In the genomic region with DNA sequence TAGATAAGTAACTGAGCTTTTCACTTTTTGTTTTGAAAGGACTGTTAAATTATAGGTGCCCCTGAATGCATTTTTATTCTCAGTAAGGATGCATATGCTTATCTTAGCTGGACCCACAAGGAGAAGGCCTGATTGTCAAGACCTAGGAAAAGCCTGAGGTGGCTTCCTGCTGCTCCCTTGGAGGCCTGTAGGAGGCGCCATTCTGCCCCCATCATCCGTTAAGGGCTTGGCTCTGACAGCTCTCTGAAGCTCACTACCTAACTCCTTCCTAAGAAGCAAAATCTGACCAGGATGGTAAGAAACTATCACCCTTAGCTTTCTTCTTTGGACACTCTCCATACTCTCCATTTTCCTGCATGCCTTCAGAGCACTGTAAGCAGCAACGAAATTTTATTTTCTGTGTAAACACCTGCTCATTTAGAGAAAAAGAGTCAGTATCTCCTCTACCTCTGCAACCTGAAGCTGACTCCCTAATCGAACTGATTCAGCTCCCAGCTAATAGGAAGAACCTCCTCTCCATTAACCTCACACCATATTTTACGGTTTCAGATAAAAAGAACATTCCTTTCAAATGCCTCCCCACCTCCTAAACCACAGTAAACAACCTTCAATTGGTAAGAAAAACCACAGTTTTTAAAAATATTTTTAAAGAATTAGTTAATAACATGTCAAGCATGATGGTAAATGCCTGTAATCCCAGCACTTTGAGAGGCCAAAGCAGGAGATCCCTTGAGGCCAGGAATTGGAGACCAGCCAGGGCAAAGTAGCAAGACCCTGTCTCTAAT, we compare ENCODE assay signal across 1 cellular context.
TF ChIP-seq lines count a peak whose summit lies in the region.

No MANE protein-coding gene starts in this region.

TF ChIP-seq in HepG2, 621 proteins besides CTCF, POLR2A, EP300 and RAD21:
- TF ChIP-seq CCAR2 (optimal IDR thresholded peaks at IDR 0.05; ENCODE audit: low read depth, low read length) (no peak), NAIF1 (CRISPR knock-in tag; IDR thresholded peaks at IDR 0.05; ENCODE audit: borderline replicate concordance) (no peak), ZNF747 (CRISPR knock-in tag; IDR thresholded peaks at IDR 0.05; ENCODE audit: borderline replicate concordance) (no peak), FOXA1 (IDR thresholded peaks at IDR 0.05) (no peak), FOXA1 (CRISPR knock-in tag; IDR thresholded peaks at IDR 0.05) (no peak), MIXL1 (CRISPR knock-in tag; IDR thresholded peaks at IDR 0.05) (no peak), JDP2 (CRISPR knock-in tag; IDR thresholded peaks at IDR 0.05; ENCODE audit: borderline replicate concordance) (no peak), HNF4G (IDR thresholded peaks at IDR 0.05; ENCODE audit: borderline replicate concordance, low read depth, low read length) (no peak), HNF4G (CRISPR knock-in tag; IDR thresholded peaks at IDR 0.05; ENCODE audit: borderline replicate concordance, low read depth) (no peak), RARA (CRISPR knock-in tag; IDR thresholded peaks at IDR 0.05) (no peak), HMG20A (CRISPR knock-in tag; IDR thresholded peaks at IDR 0.05; ENCODE audit: borderline replicate concordance) (no peak)
- TF ChIP-seq, protein P1, sequence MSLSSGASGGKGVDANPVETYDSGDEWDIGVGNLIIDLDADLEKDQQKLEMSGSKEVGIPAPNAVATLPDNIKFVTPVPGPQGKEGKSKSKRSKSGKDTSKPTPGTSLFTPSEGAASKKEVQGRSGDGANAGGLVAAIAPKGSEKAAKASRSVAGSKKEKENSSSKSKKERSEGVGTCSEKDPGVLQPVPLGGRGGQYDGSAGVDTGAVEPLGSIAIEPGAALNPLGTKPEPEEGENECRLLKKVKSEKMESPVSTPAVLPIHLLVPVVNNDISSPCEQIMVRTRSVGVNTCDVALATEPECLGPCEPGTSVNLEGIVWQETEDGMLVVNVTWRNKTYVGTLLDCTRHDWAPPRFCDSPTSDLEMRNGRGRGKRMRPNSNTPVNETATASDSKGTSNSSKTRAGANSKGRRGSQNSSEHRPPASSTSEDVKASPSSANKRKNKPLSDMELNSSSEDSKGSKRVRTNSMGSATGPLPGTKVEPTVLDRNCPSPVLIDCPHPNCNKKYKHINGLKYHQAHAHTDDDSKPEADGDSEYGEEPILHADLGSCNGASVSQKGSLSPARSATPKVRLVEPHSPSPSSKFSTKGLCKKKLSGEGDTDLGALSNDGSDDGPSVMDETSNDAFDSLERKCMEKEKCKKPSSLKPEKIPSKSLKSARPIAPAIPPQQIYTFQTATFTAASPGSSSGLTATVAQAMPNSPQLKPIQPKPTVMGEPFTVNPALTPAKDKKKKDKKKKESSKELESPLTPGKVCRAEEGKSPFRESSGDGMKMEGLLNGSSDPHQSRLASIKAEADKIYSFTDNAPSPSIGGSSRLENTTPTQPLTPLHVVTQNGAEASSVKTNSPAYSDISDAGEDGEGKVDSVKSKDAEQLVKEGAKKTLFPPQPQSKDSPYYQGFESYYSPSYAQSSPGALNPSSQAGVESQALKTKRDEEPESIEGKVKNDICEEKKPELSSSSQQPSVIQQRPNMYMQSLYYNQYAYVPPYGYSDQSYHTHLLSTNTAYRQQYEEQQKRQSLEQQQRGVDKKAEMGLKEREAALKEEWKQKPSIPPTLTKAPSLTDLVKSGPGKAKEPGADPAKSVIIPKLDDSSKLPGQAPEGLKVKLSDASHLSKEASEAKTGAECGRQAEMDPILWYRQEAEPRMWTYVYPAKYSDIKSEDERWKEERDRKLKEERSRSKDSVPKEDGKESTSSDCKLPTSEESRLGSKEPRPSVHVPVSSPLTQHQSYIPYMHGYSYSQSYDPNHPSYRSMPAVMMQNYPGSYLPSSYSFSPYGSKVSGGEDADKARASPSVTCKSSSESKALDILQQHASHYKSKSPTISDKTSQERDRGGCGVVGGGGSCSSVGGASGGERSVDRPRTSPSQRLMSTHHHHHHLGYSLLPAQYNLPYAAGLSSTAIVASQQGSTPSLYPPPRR (CRISPR knock-in tag; IDR thresholded peaks at IDR 0.05; ENCODE audit: borderline replicate concordance): no peak
- TF ChIP-seq, protein P2, sequence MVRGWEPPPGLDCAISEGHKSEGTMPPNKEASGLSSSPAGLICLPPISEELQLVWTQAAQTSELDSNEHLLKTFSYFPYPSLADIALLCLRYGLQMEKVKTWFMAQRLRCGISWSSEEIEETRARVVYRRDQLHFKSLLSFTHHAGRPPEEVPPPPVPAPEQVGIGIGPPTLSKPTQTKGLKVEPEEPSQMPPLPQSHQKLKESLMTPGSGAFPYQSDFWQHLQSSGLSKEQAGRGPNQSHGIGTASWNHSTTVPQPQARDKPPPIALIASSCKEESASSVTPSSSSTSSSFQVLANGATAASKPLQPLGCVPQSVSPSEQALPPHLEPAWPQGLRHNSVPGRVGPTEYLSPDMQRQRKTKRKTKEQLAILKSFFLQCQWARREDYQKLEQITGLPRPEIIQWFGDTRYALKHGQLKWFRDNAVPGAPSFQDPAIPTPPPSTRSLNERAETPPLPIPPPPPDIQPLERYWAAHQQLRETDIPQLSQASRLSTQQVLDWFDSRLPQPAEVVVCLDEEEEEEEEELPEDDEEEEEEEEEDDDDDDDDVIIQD (CRISPR knock-in tag; IDR thresholded peaks at IDR 0.05; ENCODE audit: low read depth): no peak
- TF ChIP-seq, protein P3, sequence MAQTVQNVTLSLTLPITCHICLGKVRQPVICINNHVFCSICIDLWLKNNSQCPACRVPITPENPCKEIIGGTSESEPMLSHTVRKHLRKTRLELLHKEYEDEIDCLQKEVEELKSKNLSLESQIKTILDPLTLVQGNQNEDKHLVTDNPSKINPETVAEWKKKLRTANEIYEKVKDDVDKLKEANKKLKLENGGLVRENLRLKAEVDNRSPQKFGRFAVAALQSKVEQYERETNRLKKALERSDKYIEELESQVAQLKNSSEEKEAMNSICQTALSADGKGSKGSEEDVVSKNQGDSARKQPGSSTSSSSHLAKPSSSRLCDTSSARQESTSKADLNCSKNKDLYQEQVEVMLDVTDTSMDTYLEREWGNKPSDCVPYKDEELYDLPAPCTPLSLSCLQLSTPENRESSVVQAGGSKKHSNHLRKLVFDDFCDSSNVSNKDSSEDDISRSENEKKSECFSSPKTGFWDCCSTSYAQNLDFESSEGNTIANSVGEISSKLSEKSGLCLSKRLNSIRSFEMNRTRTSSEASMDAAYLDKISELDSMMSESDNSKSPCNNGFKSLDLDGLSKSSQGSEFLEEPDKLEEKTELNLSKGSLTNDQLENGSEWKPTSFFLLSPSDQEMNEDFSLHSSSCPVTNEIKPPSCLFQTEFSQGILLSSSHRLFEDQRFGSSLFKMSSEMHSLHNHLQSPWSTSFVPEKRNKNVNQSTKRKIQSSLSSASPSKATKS (CRISPR knock-in tag; IDR thresholded peaks at IDR 0.05): no peak
- TF ChIP-seq, protein P4, sequence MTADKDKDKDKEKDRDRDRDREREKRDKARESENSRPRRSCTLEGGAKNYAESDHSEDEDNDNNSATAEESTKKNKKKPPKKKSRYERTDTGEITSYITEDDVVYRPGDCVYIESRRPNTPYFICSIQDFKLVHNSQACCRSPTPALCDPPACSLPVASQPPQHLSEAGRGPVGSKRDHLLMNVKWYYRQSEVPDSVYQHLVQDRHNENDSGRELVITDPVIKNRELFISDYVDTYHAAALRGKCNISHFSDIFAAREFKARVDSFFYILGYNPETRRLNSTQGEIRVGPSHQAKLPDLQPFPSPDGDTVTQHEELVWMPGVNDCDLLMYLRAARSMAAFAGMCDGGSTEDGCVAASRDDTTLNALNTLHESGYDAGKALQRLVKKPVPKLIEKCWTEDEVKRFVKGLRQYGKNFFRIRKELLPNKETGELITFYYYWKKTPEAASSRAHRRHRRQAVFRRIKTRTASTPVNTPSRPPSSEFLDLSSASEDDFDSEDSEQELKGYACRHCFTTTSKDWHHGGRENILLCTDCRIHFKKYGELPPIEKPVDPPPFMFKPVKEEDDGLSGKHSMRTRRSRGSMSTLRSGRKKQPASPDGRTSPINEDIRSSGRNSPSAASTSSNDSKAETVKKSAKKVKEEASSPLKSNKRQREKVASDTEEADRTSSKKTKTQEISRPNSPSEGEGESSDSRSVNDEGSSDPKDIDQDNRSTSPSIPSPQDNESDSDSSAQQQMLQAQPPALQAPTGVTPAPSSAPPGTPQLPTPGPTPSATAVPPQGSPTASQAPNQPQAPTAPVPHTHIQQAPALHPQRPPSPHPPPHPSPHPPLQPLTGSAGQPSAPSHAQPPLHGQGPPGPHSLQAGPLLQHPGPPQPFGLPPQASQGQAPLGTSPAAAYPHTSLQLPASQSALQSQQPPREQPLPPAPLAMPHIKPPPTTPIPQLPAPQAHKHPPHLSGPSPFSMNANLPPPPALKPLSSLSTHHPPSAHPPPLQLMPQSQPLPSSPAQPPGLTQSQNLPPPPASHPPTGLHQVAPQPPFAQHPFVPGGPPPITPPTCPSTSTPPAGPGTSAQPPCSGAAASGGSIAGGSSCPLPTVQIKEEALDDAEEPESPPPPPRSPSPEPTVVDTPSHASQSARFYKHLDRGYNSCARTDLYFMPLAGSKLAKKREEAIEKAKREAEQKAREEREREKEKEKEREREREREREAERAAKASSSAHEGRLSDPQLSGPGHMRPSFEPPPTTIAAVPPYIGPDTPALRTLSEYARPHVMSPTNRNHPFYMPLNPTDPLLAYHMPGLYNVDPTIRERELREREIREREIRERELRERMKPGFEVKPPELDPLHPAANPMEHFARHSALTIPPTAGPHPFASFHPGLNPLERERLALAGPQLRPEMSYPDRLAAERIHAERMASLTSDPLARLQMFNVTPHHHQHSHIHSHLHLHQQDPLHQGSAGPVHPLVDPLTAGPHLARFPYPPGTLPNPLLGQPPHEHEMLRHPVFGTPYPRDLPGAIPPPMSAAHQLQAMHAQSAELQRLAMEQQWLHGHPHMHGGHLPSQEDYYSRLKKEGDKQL (CRISPR knock-in tag; IDR thresholded peaks at IDR 0.05; ENCODE audit: low read depth): no peak
- TF ChIP-seq, protein P5, sequence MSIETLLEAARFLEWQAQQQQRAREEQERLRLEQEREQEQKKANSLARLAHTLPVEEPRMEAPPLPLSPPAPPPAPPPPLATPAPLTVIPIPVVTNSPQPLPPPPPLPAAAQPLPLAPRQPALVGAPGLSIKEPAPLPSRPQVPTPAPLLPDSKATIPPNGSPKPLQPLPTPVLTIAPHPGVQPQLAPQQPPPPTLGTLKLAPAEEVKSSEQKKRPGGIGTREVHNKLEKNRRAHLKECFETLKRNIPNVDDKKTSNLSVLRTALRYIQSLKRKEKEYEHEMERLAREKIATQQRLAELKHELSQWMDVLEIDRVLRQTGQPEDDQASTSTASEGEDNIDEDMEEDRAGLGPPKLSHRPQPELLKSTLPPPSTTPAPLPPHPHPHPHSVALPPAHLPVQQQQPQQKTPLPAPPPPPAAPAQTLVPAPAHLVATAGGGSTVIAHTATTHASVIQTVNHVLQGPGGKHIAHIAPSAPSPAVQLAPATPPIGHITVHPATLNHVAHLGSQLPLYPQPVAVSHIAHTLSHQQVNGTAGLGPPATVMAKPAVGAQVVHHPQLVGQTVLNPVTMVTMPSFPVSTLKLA (IDR thresholded peaks at IDR 0.05): no peak
TF ChIP-seq in HepG2: peak in this region for 0.
